12 cellular contexts compared by ENCODE assay signal in the genomic region with DNA sequence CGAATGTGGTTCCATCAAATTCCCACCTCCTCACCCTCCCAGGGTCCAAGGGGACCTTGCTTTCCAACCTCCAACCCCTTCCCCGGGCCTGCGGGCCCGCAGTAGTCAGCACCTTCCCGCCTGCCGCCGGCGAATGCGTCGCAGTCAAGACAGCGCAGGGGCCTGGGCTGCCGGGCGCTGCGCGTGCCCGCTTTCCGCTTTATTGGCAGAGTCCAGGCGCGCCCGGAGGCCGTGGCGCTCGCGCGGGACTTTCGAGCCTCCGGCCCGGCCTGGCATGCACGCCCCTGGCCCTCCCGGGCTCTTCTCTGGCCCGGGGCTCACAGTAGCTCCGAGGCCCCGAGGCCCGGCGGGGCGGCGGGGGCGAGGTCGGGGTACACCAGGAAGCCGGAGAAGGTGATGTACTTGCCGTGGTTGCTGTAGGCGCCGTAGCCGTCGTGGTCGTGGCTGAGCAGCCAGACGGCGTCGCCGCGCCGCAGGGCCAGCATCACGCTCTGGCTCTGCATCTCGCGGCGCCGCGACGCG. TPM values are rescaled to one million over a fixed set of nuclear protein-coding genes. Genes with fewer than 3 reads are reported as not detected.
DNase-seq lines count a peak whose midpoint lies in the region; TF ChIP-seq lines count a peak whose summit lies in the region.
"Had no signal": no experiment of that assay in that cellular context is flagged by ENCODE, and none has a peak within 500 bp of the region (broad histone marks: within the 10 kb centered on the region; RNA-seq: fewer than 3 reads in every experiment).

No MANE protein-coding gene starts in this region.

- no peak for TF ChIP-seq EP300 in tibial nerve (IDR thresholded peaks at IDR 0.05)

- H3K9ac ChIP-seq in mucosa of rectum (ENCODE audit: low read depth in 1 of 2, low read length in 2 of 2) (no peak overlapping the region), Karpas-422 (ENCODE audit: low read length) (no peak overlapping the region)

- H2AFZ ChIP-seq in Karpas-422 (ENCODE audit: low read length) = no peak overlapping the region

- H3K36me3 ChIP-seq in esophagus squamous epithelium (peaks cover 0 to 11% (median 4%) of the 10 kb centered on the region in 3 donors), mucosa of rectum (ENCODE audit: control insufficient read depth in 2 of 2, insufficient read depth in 2 of 2, low read length in 2 of 2) (peaks cover 0 to 6% of the 10 kb centered on the region in 2 donors), tibial nerve (peaks cover 0 to 15% (median 0%) of the 10 kb centered on the region in 3 donors), Karpas-422 (ENCODE audit: insufficient read depth, low read length) (no peaks in the 10 kb centered on the region)

- H3K4me3 ChIP-seq in esophagus squamous epithelium (peak overlapping the region in 3 of 4 donors; percentile 25 to 60 (median 36)), mucosa of rectum (ENCODE audit: low read length in 2 of 2) (peak overlapping the region; percentile 30 to 41), tibial nerve (peak overlapping the region; percentile 21 to 57 (median 36)), Karpas-422 (ENCODE audit: low read length) (no peak overlapping the region)

- DNase-seq in esophagus squamous epithelium (lab: John Stamatoyannopoulos, UW) (no peak), tibial nerve (ENCODE audit: low spot score in 2 of 2) (no peak), Karpas-422 (no peak), superior temporal gyrus (ENCODE audit: extremely low spot score) (no peak), OCI-M2 (lab: John Stamatoyannopoulos, UW; ENCODE audit: unreplicated experiment) (no peak)
- DNase-seq in stimulated activated CD4-positive, alpha-beta T cell treated with anti-CD3 and anti-CD28 coated beads, Interleukin-2, amount 100 ng/mL, for 48 hours = no peak
- DNase-seq: activated CD8-positive, alpha-beta memory T cell treated with anti-CD3 and anti-CD28 coated beads, Interleukin-2, amount 50 U/mL, for 48 hours; effector CD4-positive, alpha-beta T cell; stimulated activated CD8-positive, alpha-beta memory T cell treated with anti-CD3 and anti-CD28 coated beads, Interleukin-4, amount 100 ng/mL, for 48 hours; WERI-Rb-1 had no signal

- no peaks in the 10 kb centered on the region for H3K9me2 ChIP-seq in Karpas-422 (replicated peaks; ENCODE audit: insufficient read depth, low read length)

- TF ChIP-seq CTCF in esophagus squamous epithelium (IDR thresholded peaks at IDR 0.05) (no peak), tibial nerve (IDR thresholded peaks at IDR 0.05) (no peak)

- H3K27ac ChIP-seq in angular gyrus (ENCODE audit: low read depth, low read length) (peak overlapping the region; percentile 1), esophagus squamous epithelium (peak overlapping the region in 1 of 4 donors; percentile 19), mucosa of rectum (ENCODE audit: low read depth in 2 of 2, low read length in 2 of 2) (no peak overlapping the region), tibial nerve (peak overlapping the region in 2 of 4 donors; percentile 70 to 77), Karpas-422 (ENCODE audit: low read length) (no peak overlapping the region)
- H3K27ac ChIP-seq: WERI-Rb-1 had no signal

- H3K27me3 ChIP-seq in esophagus squamous epithelium = peaks cover 0 to 58% (median 8%) of the 10 kb centered on the region in 4 donors
- peaks cover 15 to 20% of the 10 kb centered on the region in 2 donors for H3K27me3 ChIP-seq in mucosa of rectum (ENCODE audit: control insufficient read depth in 2 of 2, insufficient read depth in 2 of 2, low read length in 2 of 2)
- H3K27me3 ChIP-seq in tibial nerve = peaks cover 0 to 22% of the 10 kb centered on the region in 2 donors
- no peaks in the 10 kb centered on the region for H3K27me3 ChIP-seq in Karpas-422 (ENCODE audit: low read length)

- WGBS in esophagus squamous epithelium, 2 donors = 20 to 71% methylated on average over 2 to 12 of the region's 60 CpGs
- WGBS in tibial nerve, 2 donors = 20 to 33% methylated on average over 26 to 47 of the region's 60 CpGs

- no peaks in the 10 kb centered on the region for H3K79me2 ChIP-seq in Karpas-422 (ENCODE audit: low read length)

- intact Hi-C loops in esophagus squamous epithelium (cut with DNase I) = no loop called here

- H3K4me2 ChIP-seq in Karpas-422 (ENCODE audit: low read depth, low read length, poor library complexity, severe bottlenecking) = no peak overlapping the region

- peaks cover 6 to 30% (median 7%) of the 10 kb centered on the region in 3 donors for H3K4me1 ChIP-seq in esophagus squamous epithelium
- H3K4me1 ChIP-seq in mucosa of rectum (ENCODE audit: control insufficient read depth in 2 of 2, insufficient read depth in 2 of 2, low read length in 2 of 2) = peaks cover 0 to 2% of the 10 kb centered on the region in 2 donors
- H3K4me1 ChIP-seq in tibial nerve = peaks cover 0 to 67% (median 7%) of the 10 kb centered on the region in 4 donors
- no peaks in the 10 kb centered on the region for H3K4me1 ChIP-seq in Karpas-422 (ENCODE audit: low read length)

- H4K20me1 ChIP-seq in Karpas-422 (ENCODE audit: insufficient read depth, low read depth, low read length) = no peaks in the 10 kb centered on the region

- H3K9me3 ChIP-seq in esophagus squamous epithelium (peaks cover 0 to 4% (median 0%) of the 10 kb centered on the region in 3 donors), mucosa of rectum (ENCODE audit: control insufficient read depth in 2 of 2, low read length in 2 of 2) (no peaks in the 10 kb centered on the region), tibial nerve (no peaks in the 10 kb centered on the region), Karpas-422 (ENCODE audit: low read length) (no peaks in the 10 kb centered on the region)

- TF ChIP-seq POLR2A in esophagus squamous epithelium (IDR thresholded peaks at IDR 0.05) (no peak), tibial nerve (IDR thresholded peaks at IDR 0.05) (no peak)

RNA-seq across cellular contexts. Expression of a gene that starts 3.1 kb away (rescaled TPM):
- total RNA-seq in esophagus squamous epithelium (not detected), tibial nerve (10 to 100 TPM in 1 of 4 donors, 1 to 10 TPM in 3; 3.3 to 22.7 (median 4.1) TPM)
- total RNA-seq in Karpas-422 (2014; rRNA removed; shearing (Covaris generic); ENCODE audit: low replicate concordance) = not detected in 2 replicates

RNA-seq across cellular contexts. Expression of a gene that starts 4.6 kb away (rescaled TPM):
- total RNA-seq in esophagus squamous epithelium (under 1 TPM in 3 of 4 donors, not detected in 1; 0.35 to 0.57 (median 0.41) TPM), tibial nerve (10 to 100 TPM in 2 of 4 donors, 1 to 10 TPM in 2; 6.9 to 13.2 (median 9.2) TPM)
- total RNA-seq in Karpas-422 (2014; rRNA removed; shearing (Covaris generic); ENCODE audit: low replicate concordance) = 4.9 TPM in 1 of 2 replicates, not detected in the other

RNA-seq across cellular contexts. Expression of a gene that starts 10.7 kb away (rescaled TPM):
- total RNA-seq in esophagus squamous epithelium = 10 to 100 TPM; 65.5 to 89.9 (median 83.6) TPM
- 10 to 100 TPM; 55.1 to 65.4 (median 61.1) TPM for total RNA-seq in tibial nerve
- total RNA-seq in Karpas-422 (2014; rRNA removed; shearing (Covaris generic); ENCODE audit: low replicate concordance) = 41.2 and 104 TPM in 2 replicates

RNA-seq across cellular contexts. Expression of a gene that starts 10.8 kb away (rescaled TPM):
- total RNA-seq in esophagus squamous epithelium (10 to 100 TPM; 12.4 to 22.7 (median 16.0) TPM), tibial nerve (10 to 100 TPM; 18.0 to 20.8 (median 19.5) TPM)
- 8.7 and 11.0 TPM in 2 replicates for total RNA-seq in Karpas-422 (2014; rRNA removed; shearing (Covaris generic); ENCODE audit: low replicate concordance)

RNA-seq across cellular contexts. Expression of a gene that starts 24.2 kb away (rescaled TPM):
- total RNA-seq in esophagus squamous epithelium (10 to 100 TPM; 67.7 to 92.3 (median 78.7) TPM), tibial nerve (100 to 1,000 TPM in 3 of 4 donors, 10 to 100 TPM in 1; 97.3 to 158 (median 137) TPM)
- total RNA-seq in Karpas-422 (2014; rRNA removed; shearing (Covaris generic); ENCODE audit: low replicate concordance) = 174 and 253 TPM in 2 replicates
